9 cellular contexts compared by ENCODE assay signal in the genomic region with DNA sequence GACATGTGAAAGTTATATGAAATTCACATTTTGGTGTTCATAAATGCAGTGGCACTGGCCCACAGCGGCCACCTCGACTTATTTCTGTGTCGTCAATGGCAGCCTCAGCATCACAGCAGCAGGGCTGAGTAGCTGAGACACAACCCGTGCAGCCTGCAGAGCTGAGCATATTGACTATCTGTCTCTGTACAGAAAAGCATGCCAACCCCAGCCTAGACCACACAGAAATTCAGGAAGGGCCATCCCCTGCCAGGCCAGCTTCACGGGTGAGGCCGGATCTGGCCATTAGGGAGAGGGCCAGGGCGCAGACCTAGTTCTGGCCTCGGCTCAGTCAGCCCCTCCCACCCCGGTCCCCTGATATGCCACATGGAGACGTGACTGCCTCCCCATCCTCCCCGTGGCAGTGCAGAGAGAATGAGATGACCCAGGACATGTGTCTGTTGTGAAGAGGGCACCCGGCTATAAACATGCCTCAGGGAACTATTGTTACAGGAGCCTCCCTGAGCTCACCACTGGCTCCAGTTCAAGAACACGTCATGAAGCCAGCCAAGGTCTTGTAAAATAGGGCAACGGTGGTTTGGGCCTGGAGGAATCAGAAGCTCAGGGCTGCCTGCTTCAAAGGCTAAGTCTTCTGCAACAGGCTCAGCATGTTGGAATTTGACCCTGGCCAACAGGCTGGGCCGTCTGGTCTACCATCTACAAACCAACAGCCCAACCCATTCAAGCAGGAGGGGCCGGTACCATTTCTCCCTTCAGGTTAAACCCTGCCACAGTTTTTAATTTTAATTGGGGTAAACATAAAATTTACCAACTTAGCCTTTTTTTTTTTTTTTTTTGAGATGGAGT. TPM values are rescaled to one million over a fixed set of nuclear protein-coding genes. Genes with fewer than 3 reads are reported as not detected.
A peak's percentile ranks its signal among the peaks of the same experiment; 100 is the strongest.
DNase-seq lines count a peak whose midpoint lies in the region; ATAC-seq and TF ChIP-seq lines count a peak whose summit lies in the region.
"Had no signal": no experiment of that assay in that cellular context is flagged by ENCODE, and none has a peak within 500 bp of the region (broad histone marks: within the 10 kb centered on the region; RNA-seq: fewer than 3 reads in every experiment).

No MANE protein-coding gene starts in this region.

- ATAC-seq in HG02981 (IDR thresholded peaks at IDR 0.05; ENCODE audit: unreplicated experiment) (no peak), HG03045 (IDR thresholded peaks at IDR 0.05; ENCODE audit: unreplicated experiment) (no peak)

- H3K4me3 ChIP-seq in HEK293 (ENCODE audit: low read depth, low read length) (no peak overlapping the region), SJSA1 (no peak overlapping the region), foreskin fibroblast (ENCODE audit: low read depth in 1 of 2, low read length in 2 of 2) (no peak overlapping the region)

- H3K27ac Mint-ChIP-seq in glutamatergic neuron (ENCODE audit: unreplicated experiment), result no peak overlapping the region

- H3K4me1 Mint-ChIP-seq in glutamatergic neuron (ENCODE audit: low read depth, unreplicated experiment), result peaks cover 19% of the 10 kb centered on the region

- H3K36me3 Mint-ChIP-seq in glutamatergic neuron (ENCODE audit: unreplicated experiment), result no peaks in the 10 kb centered on the region

- TF ChIP-seq CTCF in HEK293 (tag by site-specific recombination; IDR thresholded peaks at IDR 0.05) (no peak), foreskin fibroblast (IDR thresholded peaks at IDR 0.05; ENCODE audit: low read depth, low read length) (no peak), glutamatergic neuron (IDR thresholded peaks at IDR 0.05; ENCODE audit: partially characterized antibody, unreplicated experiment) (no peak)

- H3K9me3 ChIP-seq in HEK293 (ENCODE audit: control insufficient read depth, insufficient read depth, low read depth, low read length) (no peaks in the 10 kb centered on the region), SJSA1 (replicated peaks) (no peaks in the 10 kb centered on the region)

- CTCF ChIA-PET in HEK293 (lab: Yijun Ruan, JAX), result interaction anchor here (0.6 to 1.3 kb wide), 4 partner anchors 11 to 360 kb away, joined by 3 to 7 read pairs (median 4); no protein-coding TSS in a partner anchor

- peaks cover 7% of the 10 kb centered on the region for H3K27me3 Mint-ChIP-seq in glutamatergic neuron (ENCODE audit: unreplicated experiment)

- H3K27me3 ChIP-seq in SJSA1 (replicated peaks), result no peaks in the 10 kb centered on the region

- no peaks in the 10 kb centered on the region; a peak in 1 of 3 replicates for H3K36me3 ChIP-seq in HEK293 (ENCODE audit: control insufficient read depth in 2 of 2, insufficient read depth in 1 of 2, low read length in 2 of 2)
- no peaks in the 10 kb centered on the region for H3K36me3 ChIP-seq in SJSA1

- H3K4me1 ChIP-seq in HEK293 (ENCODE audit: control insufficient read depth, insufficient read depth, low read length) (peaks cover 10% of the 10 kb centered on the region), SJSA1 (replicated peaks) (peaks cover 15% of the 10 kb centered on the region)

- POLR2A ChIA-PET in HEK293 (lab: Yijun Ruan, JAX), result interaction anchor here (0.7 to 1.8 kb wide), 5 partner anchors 10 to 76 kb away, joined by 3 to 17 read pairs (median 7); a partner anchor contains a TSS

- H3K27ac ChIP-seq in HEK293 (ENCODE audit: extremely low read depth, low read depth, low read length) (peak overlapping the region; percentile 69), SJSA1 (no peak overlapping the region)
- H3K27ac ChIP-seq: KMS-11 had no signal

- H3K4me3 Mint-ChIP-seq in glutamatergic neuron (ENCODE audit: unreplicated experiment), result no peak overlapping the region

- H3K9me3 Mint-ChIP-seq in glutamatergic neuron (ENCODE audit: unreplicated experiment), result no peaks in the 10 kb centered on the region

- peak; percentile 88 to 94 for DNase-seq in SJSA1 (ENCODE audit: low read depth in 1 of 2, low spot score in 2 of 2)
- DNase-seq in foreskin fibroblast, result peak; percentile 99
- DNase-seq in pulmonary artery endothelial cell (ENCODE audit: low read depth, low spot score), result peak; percentile 83
- no peak for DNase-seq in GDM1 (lab: John Stamatoyannopoulos, UW)
- no peak for DNase-seq in glutamatergic neuron

TF ChIP-seq in HEK293, 187 proteins besides CTCF, POLR2A, EP300 and RAD21 (continues in another document):
- TF ChIP-seq REPIN1 (tag by site-specific recombination; IDR thresholded peaks at IDR 0.05; ENCODE audit: low read depth) (no peak), ZBTB8A (tag by site-specific recombination; IDR thresholded peaks at IDR 0.05) (peak; percentile 92), ZNF324 (tag by site-specific recombination; IDR thresholded peaks at IDR 0.05) (0 out of 2 replicates have a peak, but pooled peaks have one; percentile 40), ZNF335 (tag by site-specific recombination; conservative IDR thresholded peaks at IDR 0.05) (peak; percentile 70), SP7 (tag by site-specific recombination; IDR thresholded peaks at IDR 0.05) (peak; percentile 92), ZNF366 (tag by site-specific recombination; conservative IDR thresholded peaks at IDR 0.05) (peak; percentile 91), GLI2 (tag by site-specific recombination; IDR thresholded peaks at IDR 0.05; ENCODE audit: borderline replicate concordance, low read depth) (no peak; the same call in 1 of the 2 replicates), ZNF248 (tag by site-specific recombination; IDR thresholded peaks at IDR 0.05) (no peak), ZNF626 (tag by site-specific recombination; IDR thresholded peaks at IDR 0.05) (no peak), ZBTB48 (tag by site-specific recombination; IDR thresholded peaks at IDR 0.05) (peak; percentile 73), ZXDB (tag by site-specific recombination; IDR thresholded peaks at IDR 0.05) (peak; percentile 75)
- TF ChIP-seq, protein P1, sequence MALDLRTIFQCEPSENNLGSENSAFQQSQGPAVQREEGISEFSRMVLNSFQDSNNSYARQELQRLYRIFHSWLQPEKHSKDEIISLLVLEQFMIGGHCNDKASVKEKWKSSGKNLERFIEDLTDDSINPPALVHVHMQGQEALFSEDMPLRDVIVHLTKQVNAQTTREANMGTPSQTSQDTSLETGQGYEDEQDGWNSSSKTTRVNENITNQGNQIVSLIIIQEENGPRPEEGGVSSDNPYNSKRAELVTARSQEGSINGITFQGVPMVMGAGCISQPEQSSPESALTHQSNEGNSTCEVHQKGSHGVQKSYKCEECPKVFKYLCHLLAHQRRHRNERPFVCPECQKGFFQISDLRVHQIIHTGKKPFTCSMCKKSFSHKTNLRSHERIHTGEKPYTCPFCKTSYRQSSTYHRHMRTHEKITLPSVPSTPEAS (tag by site-specific recombination; IDR thresholded peaks at IDR 0.05), result no peak
- TF ChIP-seq, protein P2, sequence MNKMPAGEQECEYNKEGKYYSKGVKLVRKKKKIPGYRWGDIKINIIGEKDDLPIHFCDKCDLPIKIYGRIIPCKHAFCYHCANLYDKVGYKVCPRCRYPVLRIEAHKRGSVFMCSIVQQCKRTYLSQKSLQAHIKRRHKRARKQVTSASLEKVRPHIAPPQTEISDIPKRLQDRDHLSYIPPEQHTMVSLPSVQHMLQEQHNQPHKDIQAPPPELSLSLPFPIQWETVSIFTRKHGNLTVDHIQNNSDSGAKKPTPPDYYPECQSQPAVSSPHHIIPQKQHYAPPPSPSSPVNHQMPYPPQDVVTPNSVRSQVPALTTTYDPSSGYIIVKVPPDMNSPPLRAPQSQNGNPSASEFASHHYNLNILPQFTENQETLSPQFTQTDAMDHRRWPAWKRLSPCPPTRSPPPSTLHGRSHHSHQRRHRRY (tag by site-specific recombination; IDR thresholded peaks at IDR 0.05), result no peak
- TF ChIP-seq, protein P3, sequence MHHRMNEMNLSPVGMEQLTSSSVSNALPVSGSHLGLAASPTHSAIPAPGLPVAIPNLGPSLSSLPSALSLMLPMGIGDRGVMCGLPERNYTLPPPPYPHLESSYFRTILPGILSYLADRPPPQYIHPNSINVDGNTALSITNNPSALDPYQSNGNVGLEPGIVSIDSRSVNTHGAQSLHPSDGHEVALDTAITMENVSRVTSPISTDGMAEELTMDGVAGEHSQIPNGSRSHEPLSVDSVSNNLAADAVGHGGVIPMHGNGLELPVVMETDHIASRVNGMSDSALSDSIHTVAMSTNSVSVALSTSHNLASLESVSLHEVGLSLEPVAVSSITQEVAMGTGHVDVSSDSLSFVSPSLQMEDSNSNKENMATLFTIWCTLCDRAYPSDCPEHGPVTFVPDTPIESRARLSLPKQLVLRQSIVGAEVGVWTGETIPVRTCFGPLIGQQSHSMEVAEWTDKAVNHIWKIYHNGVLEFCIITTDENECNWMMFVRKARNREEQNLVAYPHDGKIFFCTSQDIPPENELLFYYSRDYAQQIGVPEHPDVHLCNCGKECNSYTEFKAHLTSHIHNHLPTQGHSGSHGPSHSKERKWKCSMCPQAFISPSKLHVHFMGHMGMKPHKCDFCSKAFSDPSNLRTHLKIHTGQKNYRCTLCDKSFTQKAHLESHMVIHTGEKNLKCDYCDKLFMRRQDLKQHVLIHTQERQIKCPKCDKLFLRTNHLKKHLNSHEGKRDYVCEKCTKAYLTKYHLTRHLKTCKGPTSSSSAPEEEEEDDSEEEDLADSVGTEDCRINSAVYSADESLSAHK (tag by site-specific recombination; IDR thresholded peaks at IDR 0.05), result peak; percentile 65
- TF ChIP-seq, protein P4, sequence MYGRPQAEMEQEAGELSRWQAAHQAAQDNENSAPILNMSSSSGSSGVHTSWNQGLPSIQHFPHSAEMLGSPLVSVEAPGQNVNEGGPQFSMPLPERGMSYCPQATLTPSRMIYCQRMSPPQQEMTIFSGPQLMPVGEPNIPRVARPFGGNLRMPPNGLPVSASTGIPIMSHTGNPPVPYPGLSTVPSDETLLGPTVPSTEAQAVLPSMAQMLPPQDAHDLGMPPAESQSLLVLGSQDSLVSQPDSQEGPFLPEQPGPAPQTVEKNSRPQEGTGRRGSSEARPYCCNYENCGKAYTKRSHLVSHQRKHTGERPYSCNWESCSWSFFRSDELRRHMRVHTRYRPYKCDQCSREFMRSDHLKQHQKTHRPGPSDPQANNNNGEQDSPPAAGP (tag by site-specific recombination; IDR thresholded peaks at IDR 0.05), result peak; percentile 89

RNA-seq across cellular contexts. Expression of a gene that starts 25.5 kb away (rescaled TPM):
- total RNA-seq in SJSA1 (2014; rRNA removed; shearing (Covaris generic)), result 12.4 and 15.7 TPM in 2 replicates
- total RNA-seq in pulmonary artery endothelial cell (30.3 and 34.6 TPM in 2 replicates), glutamatergic neuron (ENCODE audit: unreplicated experiment) (25.1 TPM)

Comparison
In these comparisons a context has a peak if more than half of its experiments do, and no peak if none do; other contexts are left out.
1. DNase-seq: peak in SJSA1 (2 of 2), foreskin fibroblast (2 of 2) and pulmonary artery endothelial cell (single experiment); none in GDM1 (single experiment) and glutamatergic neuron (single experiment).